In genomic region chr12:56864318-56864717, GRCh38 we compare ENCODE assay signal across 2 cellular contexts.
TF ChIP-seq lines count a peak whose summit lies in the region.

No MANE protein-coding gene starts in this region.

TF ChIP-seq in HEK293, 187 proteins besides CTCF, POLR2A, EP300 and RAD21 (continued from another document):
- peak; percentile 17; the same call in 1 of the 2 replicates for TF ChIP-seq ZNF280D (tag by site-specific recombination; IDR thresholded peaks at IDR 0.05)
- TF ChIP-seq ZNF580 (tag by site-specific recombination; IDR thresholded peaks at IDR 0.05): no peak
- no peak for TF ChIP-seq SCRT2 (tag by site-specific recombination; IDR thresholded peaks at IDR 0.05)
- TF ChIP-seq MEIS1 (CRISPR knock-in tag; IDR thresholded peaks at IDR 0.05; ENCODE audit: borderline replicate concordance): no peak
- TF ChIP-seq BCL11B (tag by site-specific recombination; IDR thresholded peaks at IDR 0.05; ENCODE audit: low read depth): no peak
- TF ChIP-seq GLI4 (tag by site-specific recombination; IDR thresholded peaks at IDR 0.05): no peak
- TF ChIP-seq ZBTB1 (tag by site-specific recombination; IDR thresholded peaks at IDR 0.05): no peak
- no peak for TF ChIP-seq ZNF621 (tag by site-specific recombination; IDR thresholded peaks at IDR 0.05)
- no peak for TF ChIP-seq ZNF707 (tag by site-specific recombination; IDR thresholded peaks at IDR 0.05)
- no peak for TF ChIP-seq ZNF335 (tag by site-specific recombination; conservative IDR thresholded peaks at IDR 0.05)
- TF ChIP-seq FEZF1 (tag by site-specific recombination; IDR thresholded peaks at IDR 0.05): no peak
- TF ChIP-seq SETDB1 (IDR thresholded peaks at IDR 0.05; ENCODE audit: insufficient read length, low read length): peak; percentile 88
- no peak for TF ChIP-seq ELK4 (IDR thresholded peaks at IDR 0.05; ENCODE audit: borderline replicate concordance, low read depth, low read length)
- no peak for TF ChIP-seq GLIS1 (tag by site-specific recombination; IDR thresholded peaks at IDR 0.05)
- TF ChIP-seq ZNF239 (tag by site-specific recombination; IDR thresholded peaks at IDR 0.05): no peak
- no peak for TF ChIP-seq ZNF560 (tag by site-specific recombination; IDR thresholded peaks at IDR 0.05; ENCODE audit: borderline replicate concordance)
- no peak for TF ChIP-seq ZNF221 (tag by site-specific recombination; IDR thresholded peaks at IDR 0.05; ENCODE audit: borderline replicate concordance)
- no peak for TF ChIP-seq ZNF623 (tag by site-specific recombination; IDR thresholded peaks at IDR 0.05)
- no peak for TF ChIP-seq ZNF473 (tag by site-specific recombination; IDR thresholded peaks at IDR 0.05)
- TF ChIP-seq ZNF626 (tag by site-specific recombination; IDR thresholded peaks at IDR 0.05): 0 out of 2 replicates have a peak, but pooled peaks have one; percentile 23
- TF ChIP-seq ZNF133 (tag by site-specific recombination; IDR thresholded peaks at IDR 0.05): no peak

TF ChIP-seq in K562, 482 proteins besides CTCF, POLR2A, EP300 and RAD21 (continued from another document and continues in another):
- no peak for TF ChIP-seq MNT (conservative IDR thresholded peaks at IDR 0.05)
- no peak for TF ChIP-seq ZNF12 (CRISPR knock-in tag; IDR thresholded peaks at IDR 0.05)
- TF ChIP-seq MYNN (IDR thresholded peaks at IDR 0.05): no peak
- TF ChIP-seq MYNN (CRISPR knock-in tag; IDR thresholded peaks at IDR 0.05): no peak
- no peak for TF ChIP-seq ZC3H8 (IDR thresholded peaks at IDR 0.05)
- no peak for TF ChIP-seq SIX5 (IDR thresholded peaks at IDR 0.05; ENCODE audit: borderline replicate concordance in 1 of 2, insufficient read depth in 1 of 2, low read depth in 1 of 2, low read length in 2 of 2)
- TF ChIP-seq ATF7 (IDR thresholded peaks at IDR 0.05): no peak
- TF ChIP-seq ZNF707 (CRISPR knock-in tag; conservative IDR thresholded peaks at IDR 0.05): no peak
- TF ChIP-seq ZHX1 (conservative IDR thresholded peaks at IDR 0.05; ENCODE audit: low read length): no peak
- peak; percentile 86 for TF ChIP-seq ZNF280A (IDR thresholded peaks at IDR 0.05; ENCODE audit: low read depth, partially characterized antibody)
- TF ChIP-seq ZNF232 (CRISPR knock-in tag; IDR thresholded peaks at IDR 0.05): no peak
- TF ChIP-seq TGIF2 (CRISPR knock-in tag; IDR thresholded peaks at IDR 0.05): no peak
- no peak for TF ChIP-seq ELF4 (CRISPR knock-in tag; IDR thresholded peaks at IDR 0.05)
- no peak for TF ChIP-seq ZNF197 (CRISPR knock-in tag; IDR thresholded peaks at IDR 0.05; ENCODE audit: low read depth)
- peak in 1 of 2 experiments; percentile 95; a peak in 2 of 3 replicates for TF ChIP-seq CBX3 (IDR thresholded peaks at IDR 0.05; ENCODE audit: borderline replicate concordance in 1 of 2, low read length in 2 of 2)
- 0 out of 2 replicates have a peak, but pooled peaks have one; percentile 56 for TF ChIP-seq CBX1 (IDR thresholded peaks at IDR 0.05; ENCODE audit: low read depth)
- TF ChIP-seq CBX5 (IDR thresholded peaks at IDR 0.05; ENCODE audit: borderline replicate concordance, low read depth): peak; percentile 91
- TF ChIP-seq CEBPB (tag; IDR thresholded peaks at IDR 0.05): no peak
- TF ChIP-seq ZNF644 (tag; IDR thresholded peaks at IDR 0.05; ENCODE audit: low read depth): no peak
- TF ChIP-seq MBD1 (CRISPR knock-in tag; IDR thresholded peaks at IDR 0.05): no peak
- no peak; the same call in 1 of the 2 replicates for TF ChIP-seq ZEB2 (IDR thresholded peaks at IDR 0.05)
- TF ChIP-seq ZNF695 (CRISPR knock-in tag; IDR thresholded peaks at IDR 0.05): no peak
- no peak for TF ChIP-seq MGA (IDR thresholded peaks at IDR 0.05)
- TF ChIP-seq PPARD (CRISPR knock-in tag; IDR thresholded peaks at IDR 0.05): no peak
- no peak for TF ChIP-seq ESRRB (CRISPR knock-in tag; IDR thresholded peaks at IDR 0.05; ENCODE audit: borderline replicate concordance)
- TF ChIP-seq ZFP36 (IDR thresholded peaks at IDR 0.05; ENCODE audit: low read depth, low read length, partially characterized antibody): peak; percentile 78
- TF ChIP-seq RBM34 (IDR thresholded peaks at IDR 0.05; ENCODE audit: borderline replicate concordance, insufficient read depth, low read length): no peak
- TF ChIP-seq SP1 (CRISPR knock-in tag; IDR thresholded peaks at IDR 0.05): no peak
- no peak for TF ChIP-seq FIP1L1 (IDR thresholded peaks at IDR 0.05; ENCODE audit: low read depth, low read length, poor library complexity, severe bottlenecking)
- TF ChIP-seq MTA3 (IDR thresholded peaks at IDR 0.05; ENCODE audit: borderline replicate concordance): 0 out of 2 replicates have a peak, but pooled peaks have one; percentile 22
- no peak for TF ChIP-seq RFX1 (IDR thresholded peaks at IDR 0.05)
- no peak for TF ChIP-seq GTF2E2 (tag; IDR thresholded peaks at IDR 0.05)
- no peak for TF ChIP-seq ELK1 (CRISPR knock-in tag; IDR thresholded peaks at IDR 0.05)
